8 cellular contexts compared by ENCODE assay signal in genomic region chr2:121888189-121888557, GRCh38.
DNase-seq lines count a peak whose midpoint lies in the region; ATAC-seq and TF ChIP-seq lines count a peak whose summit lies in the region.

No MANE protein-coding gene starts in this region.

- H3K27ac Mint-ChIP-seq in activated CD4-positive, alpha-beta T cell treated with anti-CD3 and anti-CD28 coated beads for 36 hours, result no peak overlapping the region
- no peak overlapping the region for H3K27ac Mint-ChIP-seq in immature natural killer cell

- no peaks in the 10 kb centered on the region for H3K27me3 ChIP-seq in kidney epithelial cell (ENCODE audit: control insufficient read depth, insufficient read depth, low read length)

- no peak overlapping the region for H3K4me3 ChIP-seq in kidney epithelial cell (ENCODE audit: low read depth, low read length)

- H3K27me3 Mint-ChIP-seq in activated CD4-positive, alpha-beta T cell treated with anti-CD3 and anti-CD28 coated beads for 36 hours, result peaks cover 2% of the 10 kb centered on the region
- H3K27me3 Mint-ChIP-seq in immature natural killer cell (ENCODE audit: low read depth in 3 of 3), result peaks cover 0 to 7% (median 7%) of the 10 kb centered on the region in 3 donors

- H3K36me3 ChIP-seq in kidney epithelial cell (ENCODE audit: control insufficient read depth, insufficient read depth, low read length), result no peaks in the 10 kb centered on the region

- CTCF ChIA-PET in activated CD4-positive, alpha-beta T cell treated with anti-CD3 and anti-CD28 coated beads for 36 hours (lab: Charles Lee), result no interaction called here
- CTCF ChIA-PET in HEK293T (lab: Yijun Ruan, JAX), result interaction anchor here (0.6 to 1.6 kb wide), 3 partner anchors 9 to 1378 kb away, joined by 3 to 6 read pairs (median 4); no protein-coding TSS in a partner anchor

- peak; percentile 20 for TF ChIP-seq CTCF in kidney epithelial cell (IDR thresholded peaks at IDR 0.05; ENCODE audit: insufficient read depth, low read length, poor library complexity, severe bottlenecking)

- POLR2A ChIA-PET in activated CD4-positive, alpha-beta T cell treated with anti-CD3 and anti-CD28 coated beads for 36 hours (lab: Charles Lee), result no interaction called here
- POLR2A ChIA-PET in HEK293T (lab: Yijun Ruan, JAX), result no interaction called here

- no peaks in the 10 kb centered on the region for H3K4me1 Mint-ChIP-seq in activated CD4-positive, alpha-beta T cell treated with anti-CD3 and anti-CD28 coated beads for 36 hours
- no peaks in the 10 kb centered on the region for H3K4me1 Mint-ChIP-seq in immature natural killer cell

- DNase-seq in activated CD4-positive, alpha-beta T cell treated with anti-CD3 and anti-CD28 coated beads for 36 hours, result peak; percentile 55
- DNase-seq in activated CD4-positive, alpha-beta T cell treated with anti-CD3 and anti-CD28 coated beads for 4 hours, result no peak
- DNase-seq in HEK293T (ENCODE audit: extremely low spot score), result peak; percentile 43
- peak; percentile 44 for DNase-seq in OCI-M1 (lab: John Stamatoyannopoulos, UW)
- no peak for DNase-seq in kidney epithelial cell (ENCODE audit: low read depth)
- no peak for DNase-seq in immature natural killer cell
- DNase-seq in DMS114 treated with DMSO at 0.1 percent for 48 hours (lab: John Stamatoyannopoulos, UW; ENCODE audit: unreplicated experiment), result no peak
- no peak for DNase-seq in glomerular visceral epithelial cell (ENCODE audit: extremely low spot score)

- peak; percentile 60 for ATAC-seq in activated CD4-positive, alpha-beta T cell treated with anti-CD3 and anti-CD28 coated beads for 36 hours

- H3K9me3 Mint-ChIP-seq in activated CD4-positive, alpha-beta T cell treated with anti-CD3 and anti-CD28 coated beads for 36 hours (ENCODE audit: low read depth), result no peaks in the 10 kb centered on the region
- H3K9me3 Mint-ChIP-seq in immature natural killer cell, result peaks cover 0 to 2% (median 0%) of the 10 kb centered on the region in 6 donors

- intact Hi-C loops in activated CD4-positive, alpha-beta T cell treated with anti-CD3 and anti-CD28 coated beads for 36 hours (cut with DNase I, micrococcal nuclease), result no loop called here

- H3K4me3 Mint-ChIP-seq in activated CD4-positive, alpha-beta T cell treated with anti-CD3 and anti-CD28 coated beads for 36 hours, result no peak overlapping the region
- no peak overlapping the region for H3K4me3 Mint-ChIP-seq in immature natural killer cell

- H3K36me3 Mint-ChIP-seq in activated CD4-positive, alpha-beta T cell treated with anti-CD3 and anti-CD28 coated beads for 36 hours (ENCODE audit: low read depth), result no peaks in the 10 kb centered on the region
- no peaks in the 10 kb centered on the region for H3K36me3 Mint-ChIP-seq in immature natural killer cell

TF ChIP-seq in HEK293T, 16 proteins besides CTCF, POLR2A, EP300 and RAD21:
- TF ChIP-seq SUZ12 (IDR thresholded peaks at IDR 0.05), result no peak

Comparison
In these comparisons a context has a peak if more than half of its experiments do, and no peak if none do; other contexts are left out.
1. DNase-seq: peak in activated CD4-positive, alpha-beta T cell treated with anti-CD3 and anti-CD28 coated beads for 36 hours (single experiment), HEK293T (single experiment) and OCI-M1 (single experiment); none in activated CD4-positive, alpha-beta T cell treated with anti-CD3 and anti-CD28 coated beads for 4 hours (0 of 2), kidney epithelial cell (single experiment), immature natural killer cell (0 of 3), DMS114 treated with DMSO at 0.1 percent for 48 hours (single experiment) and glomerular visceral epithelial cell (single experiment).